1 cellular context compared by ENCODE assay signal in genomic region chr14:102225936-102226335, GRCh38.
TF ChIP-seq lines count a peak whose summit lies in the region.

No MANE protein-coding gene starts in this region.

TF ChIP-seq in HepG2, 621 proteins besides CTCF, POLR2A, EP300 and RAD21:
- TF ChIP-seq ZNF362 (CRISPR knock-in tag; IDR thresholded peaks at IDR 0.05; ENCODE audit: borderline replicate concordance), result no peak
- TF ChIP-seq HNF4G (IDR thresholded peaks at IDR 0.05; ENCODE audit: borderline replicate concordance, low read depth, low read length), result no peak
- TF ChIP-seq HNF4G (CRISPR knock-in tag; IDR thresholded peaks at IDR 0.05; ENCODE audit: borderline replicate concordance, low read depth), result no peak
- TF ChIP-seq ARNT (IDR thresholded peaks at IDR 0.05), result no peak
- TF ChIP-seq ZNF766 (CRISPR knock-in tag; IDR thresholded peaks at IDR 0.05; ENCODE audit: borderline replicate concordance), result no peak
- peak; percentile 58 for TF ChIP-seq AGO2 (optimal IDR thresholded peaks at IDR 0.05; ENCODE audit: low read depth, low read length)
- no peak for TF ChIP-seq XRCC5 (optimal IDR thresholded peaks at IDR 0.05; ENCODE audit: low read length)
- no peak for TF ChIP-seq MTF2 (CRISPR knock-in tag; IDR thresholded peaks at IDR 0.05; ENCODE audit: borderline replicate concordance)
- no peak for TF ChIP-seq MXD1 (CRISPR knock-in tag; IDR thresholded peaks at IDR 0.05)
